In the genomic region with DNA sequence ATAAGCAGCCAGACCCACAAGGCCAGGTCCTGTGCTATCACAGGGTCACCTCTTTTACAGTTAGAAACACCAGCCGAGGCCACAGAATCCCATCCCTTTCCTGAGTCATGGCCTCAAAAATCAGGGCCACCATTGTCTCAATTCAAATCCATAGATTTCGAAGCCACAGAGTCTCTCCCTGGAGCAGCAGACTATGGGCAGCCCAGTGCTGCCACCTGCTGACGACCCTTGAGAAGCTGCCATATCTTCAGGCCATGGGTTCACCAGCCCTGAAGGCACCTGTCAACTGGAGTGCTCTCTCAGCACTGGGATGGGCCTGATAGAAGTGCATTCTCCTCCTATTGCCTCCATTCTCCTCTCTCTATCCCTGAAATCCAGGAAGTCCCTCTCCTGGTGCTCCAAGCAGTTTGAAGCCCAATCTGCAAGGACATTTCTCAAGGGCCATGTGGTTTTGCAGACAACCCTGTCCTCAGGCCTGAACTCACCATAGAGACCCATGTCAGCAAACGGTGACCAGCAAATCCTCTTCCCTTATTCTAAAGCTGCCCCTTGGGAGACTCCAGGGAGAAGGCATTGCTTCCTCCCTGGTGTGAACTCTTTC, we compare ENCODE assay signal across 9 cellular contexts. TPM values are rescaled to one million over a fixed set of nuclear protein-coding genes. Genes with fewer than 3 reads are reported as not detected.
DNase-seq lines count a peak whose midpoint lies in the region; ATAC-seq and TF ChIP-seq lines count a peak whose summit lies in the region.
"Had no signal": no experiment of that assay in that cellular context is flagged by ENCODE, and none has a peak within 500 bp of the region (broad histone marks: within the 10 kb centered on the region; RNA-seq: fewer than 3 reads in every experiment).

No MANE protein-coding gene starts in this region.

- peak; percentile 46 to 69 (median 56) for DNase-seq in CD4-positive, alpha-beta T cell
- DNase-seq in HS-27A (ENCODE audit: low read depth) (peak; percentile 56), activated T-cell treated with anti-CD3 and anti-CD28 coated beads for 48 hours (ENCODE audit: low read depth) (peak; percentile 48), fibroblast of gingiva (ENCODE audit: low read depth) (peak; percentile 46), nephron progenitor cell (peak; percentile 78)
- peak; percentile 36 for DNase-seq in stimulated activated naive CD4-positive, alpha-beta T cell treated with Interleukin-2 at 50 U/mL for 16 hours (lab: John Stamatoyannopoulos, UW)

- POLR2A ChIA-PET in CD4-positive, alpha-beta T cell (lab: Charles Lee) = no interaction called here

- no peaks in the 10 kb centered on the region for H3K79me2 ChIP-seq in OCI-LY3 (ENCODE audit: low read length)

- no peak overlapping the region for H2AFZ ChIP-seq in OCI-LY3 (ENCODE audit: low read depth, low read length)

- H3K27ac Mint-ChIP-seq in CD4-positive, alpha-beta T cell = no peak overlapping the region
- H3K27ac Mint-ChIP-seq in nephron progenitor cell = no peak overlapping the region
- H3K27ac Mint-ChIP-seq: IgD-negative memory B cell had no signal

- no peak overlapping the region for H3K9ac ChIP-seq in OCI-LY3 (ENCODE audit: low read length)

- peak; percentile 76 for TF ChIP-seq CTCF in CD4-positive, alpha-beta T cell (IDR thresholded peaks at IDR 0.05)
- peak; percentile 94 for TF ChIP-seq CTCF in OCI-LY3 (IDR thresholded peaks at IDR 0.05; ENCODE audit: low read depth, low read length)
- peak; percentile 87 for TF ChIP-seq CTCF in nephron progenitor cell (IDR thresholded peaks at IDR 0.05)

- peaks cover 6% of the 10 kb centered on the region for H3K36me3 Mint-ChIP-seq in CD4-positive, alpha-beta T cell (ENCODE audit: low read depth)
- H3K36me3 Mint-ChIP-seq in nephron progenitor cell (ENCODE audit: low read depth) = peaks cover 5% of the 10 kb centered on the region
- H3K36me3 Mint-ChIP-seq: IgD-negative memory B cell had no signal

- no peak overlapping the region for H3K4me2 ChIP-seq in OCI-LY3 (ENCODE audit: low read length)

- H3K4me1 Mint-ChIP-seq in CD4-positive, alpha-beta T cell (ENCODE audit: low read depth) = no peaks in the 10 kb centered on the region
- peaks cover 17% of the 10 kb centered on the region for H3K4me1 Mint-ChIP-seq in nephron progenitor cell

- H4K20me1 ChIP-seq in OCI-LY3 (ENCODE audit: insufficient read depth, low read length) = 0 out of 2 replicates have a peak, but pooled peaks cover 3% of the 10 kb centered on the region

- H3K27me3 Mint-ChIP-seq in CD4-positive, alpha-beta T cell = peaks cover 23% of the 10 kb centered on the region
- H3K27me3 Mint-ChIP-seq in nephron progenitor cell (ENCODE audit: low read depth, poor library complexity) = peaks cover 13% of the 10 kb centered on the region
- H3K27me3 Mint-ChIP-seq: IgD-negative memory B cell had no signal

- H3K27ac ChIP-seq in CD4-positive, alpha-beta T cell (ENCODE audit: low read depth, low read length) = no peak overlapping the region
- H3K27ac ChIP-seq in OCI-LY3 (ENCODE audit: low read length) = no peak overlapping the region

- no peak overlapping the region for H3K4me3 Mint-ChIP-seq in CD4-positive, alpha-beta T cell
- H3K4me3 Mint-ChIP-seq in nephron progenitor cell = no peak overlapping the region
- H3K4me3 Mint-ChIP-seq: IgD-negative memory B cell had no signal

- H3K9me3 Mint-ChIP-seq in CD4-positive, alpha-beta T cell = peaks cover 2% of the 10 kb centered on the region
- H3K9me3 Mint-ChIP-seq in nephron progenitor cell = peaks cover 8% of the 10 kb centered on the region

- CTCF ChIA-PET in CD4-positive, alpha-beta T cell (lab: Charles Lee) = interaction anchor here (1.0 to 2.6 kb wide), 4 partner anchors 10 to 381 kb away, joined by 3 to 14 read pairs (median 4); no protein-coding TSS in a partner anchor

- H3K27me3 ChIP-seq in CD4-positive, alpha-beta T cell (ENCODE audit: control insufficient read depth, insufficient read depth, low read length) = peaks cover 11% of the 10 kb centered on the region
- H3K27me3 ChIP-seq in OCI-LY3 (ENCODE audit: low read depth, low read length) = no peaks in the 10 kb centered on the region

- no peaks in the 10 kb centered on the region for H3K4me1 ChIP-seq in OCI-LY3 (ENCODE audit: low read length)

- ATAC-seq in CD4-positive, alpha-beta T cell (ENCODE audit: poor library complexity) = peak; percentile 64
- no peak for ATAC-seq in GM19463 (IDR thresholded peaks at IDR 0.05; ENCODE audit: unreplicated experiment)

- H3K4me3 ChIP-seq in OCI-LY3 (ENCODE audit: low read length) = no peak overlapping the region

- intact Hi-C loops in CD4-positive, alpha-beta T cell (cut with DNase I, micrococcal nuclease) = loop anchor here (1.0 to 2.0 kb wide), 4 partner anchors 381 to 591 kb away; no protein-coding TSS in a partner anchor

- peaks cover 7% of the 10 kb centered on the region for H3K9me3 ChIP-seq in CD4-positive, alpha-beta T cell (ENCODE audit: control insufficient read depth, low read length)
- no peaks in the 10 kb centered on the region for H3K9me3 ChIP-seq in OCI-LY3 (ENCODE audit: insufficient read depth, low read length)

- no peaks in the 10 kb centered on the region for H3K36me3 ChIP-seq in OCI-LY3 (replicated peaks; ENCODE audit: low read depth, low read length)

RNA-seq across cellular contexts. Expression of a gene that starts 39.6 kb away (rescaled TPM):
- not detected for total RNA-seq in CD4-positive, alpha-beta T cell

RNA-seq across cellular contexts. Expression of a gene that starts 52.3 kb away (rescaled TPM):
- total RNA-seq in CD4-positive, alpha-beta T cell = 1 to 10 TPM; 6.8 to 8.0 TPM
